ENCODE assay signal across 16 cellular contexts in genomic region chr18:76449110-76449453, GRCh38. TPM values are rescaled to one million over a fixed set of nuclear protein-coding genes. Genes with fewer than 3 reads are reported as not detected.
A peak's percentile ranks its signal among the peaks of the same experiment; 100 is the strongest.
DNase-seq lines count a peak whose midpoint lies in the region; ATAC-seq and TF ChIP-seq lines count a peak whose summit lies in the region.
"Had no signal": no experiment of that assay in that cellular context is flagged by ENCODE, and none has a peak within 500 bp of the region (broad histone marks: within the 10 kb centered on the region; RNA-seq: fewer than 3 reads in every experiment).

No MANE protein-coding gene starts in this region.

- peak in 1 of 2 donors; percentile 7 for ATAC-seq in natural killer cell treated with Interleukin-12 subunit alpha and Interleukin-12 subunit beta and Interleukin-15 and Interleukin-18, amount 100 ng/mL, for 72 hours

- H3K27me3 ChIP-seq in colonic mucosa (no peaks in the 10 kb centered on the region), tibial nerve (no peaks in the 10 kb centered on the region)
- H3K27me3 ChIP-seq: dorsolateral prefrontal cortex had no signal

- no peaks in the 10 kb centered on the region for H3K9me3 Mint-ChIP-seq in natural killer cell treated with Interleukin-12 subunit alpha and Interleukin-12 subunit beta and Interleukin-15 and Interleukin-18, amount 100 ng/mL, for 72 hours
- H3K9me3 Mint-ChIP-seq: CD4-positive, alpha-beta memory T cell; IgD-negative memory B cell had no signal

- peak overlapping the region; percentile 50 to 97 for H3K27ac Mint-ChIP-seq in natural killer cell treated with Interleukin-12 subunit alpha and Interleukin-12 subunit beta and Interleukin-15 and Interleukin-18, amount 100 ng/mL, for 72 hours
- H3K27ac Mint-ChIP-seq: IgD-negative memory B cell had no signal

- TF ChIP-seq CTCF in colonic mucosa (IDR thresholded peaks at IDR 0.05) (no peak), tibial nerve (IDR thresholded peaks at IDR 0.05) (no peak)

- intact Hi-C loops in colonic mucosa (cut with DNase I): no loop called here

- no peak overlapping the region for H3K4me3 ChIP-seq in colonic mucosa
- no peak overlapping the region for H3K4me3 ChIP-seq in tibial nerve
- H3K4me3 ChIP-seq: dorsolateral prefrontal cortex, prostate gland had no signal

- H3K27me3 Mint-ChIP-seq in natural killer cell treated with Interleukin-12 subunit alpha and Interleukin-12 subunit beta and Interleukin-15 and Interleukin-18, amount 100 ng/mL, for 72 hours: no peaks in the 10 kb centered on the region

- H3K4me3 Mint-ChIP-seq in natural killer cell treated with Interleukin-12 subunit alpha and Interleukin-12 subunit beta and Interleukin-15 and Interleukin-18, amount 100 ng/mL, for 72 hours: peak overlapping the region; percentile 13

- H3K36me3 ChIP-seq in colonic mucosa (no peaks in the 10 kb centered on the region), tibial nerve (no peaks in the 10 kb centered on the region)
- H3K36me3 ChIP-seq: prostate gland had no signal

- TF ChIP-seq POLR2A in tibial nerve (IDR thresholded peaks at IDR 0.05): no peak

- peaks cover 36 to 56% of the 10 kb centered on the region in 2 donors for H3K4me1 Mint-ChIP-seq in natural killer cell treated with Interleukin-12 subunit alpha and Interleukin-12 subunit beta and Interleukin-15 and Interleukin-18, amount 100 ng/mL, for 72 hours (ENCODE audit: low read depth in 2 of 2)

- DNase-seq in activated CD8-positive, alpha-beta memory T cell treated with anti-CD3 and anti-CD28 coated beads for 24 hours: peak; percentile 49
- no peak for DNase-seq in activated CD8-positive, alpha-beta memory T cell treated with anti-CD3 and anti-CD28 coated beads, Interleukin-2, amount 50 U/mL, for 4 hours
- DNase-seq in colonic mucosa (no peak), tibial nerve (ENCODE audit: low spot score in 2 of 2) (no peak), HuH-7 (ENCODE audit: low spot score) (no peak), Kasumi-1 (lab: John Stamatoyannopoulos, UW) (no peak), T-helper 2 cell (no peak)
- no peak for DNase-seq in natural killer cell treated with Interleukin-12 subunit alpha and Interleukin-12 subunit beta and Interleukin-15 and Interleukin-18, amount 100 ng/mL, for 72 hours (ENCODE audit: low spot score)
- DNase-seq: 8988T; CD4-positive, alpha-beta memory T cell; dorsolateral prefrontal cortex; midbrain; NCI-H1092 treated with DMSO at 0.1 percent for 48 hours; NCI-H226 had no signal

- H3K9me3 ChIP-seq in colonic mucosa: no peaks in the 10 kb centered on the region
- no peaks in the 10 kb centered on the region for H3K9me3 ChIP-seq in tibial nerve
- H3K9me3 ChIP-seq: prostate gland had no signal

- H3K36me3 Mint-ChIP-seq in natural killer cell treated with Interleukin-12 subunit alpha and Interleukin-12 subunit beta and Interleukin-15 and Interleukin-18, amount 100 ng/mL, for 72 hours: no peaks in the 10 kb centered on the region
- H3K36me3 Mint-ChIP-seq: CD4-positive, alpha-beta memory T cell; IgD-negative memory B cell had no signal

- H3K27ac ChIP-seq in colonic mucosa (peak overlapping the region; percentile 9), tibial nerve (peak overlapping the region; percentile 34 to 97 (median 90))

- no peak overlapping the region for H3K9ac ChIP-seq in colonic mucosa (ENCODE audit: low read depth in 2 of 2, low read length in 2 of 2)

- H3K4me1 ChIP-seq in colonic mucosa (peaks cover 9% of the 10 kb centered on the region), tibial nerve (peaks cover 0 to 90% (median 69%) of the 10 kb centered on the region in 4 donors)

- 80 to 84% methylated on average over 4 to 5 of the region's 5 CpGs for WGBS in tibial nerve, 2 donors

- TF ChIP-seq EP300 in tibial nerve (IDR thresholded peaks at IDR 0.05): no peak

RNA-seq across cellular contexts. Expression of gene ZNF516, which starts 46.0 kb away (rescaled TPM):
- total RNA-seq in colonic mucosa: 10 to 100 TPM; 15.2 to 21.3 TPM
- total RNA-seq in natural killer cell treated with Interleukin-12 subunit alpha and Interleukin-12 subunit beta and Interleukin-15 and Interleukin-18, amount 100 ng/mL, for 72 hours: 10 to 100 TPM; 10.8 to 21.1 TPM
- total RNA-seq in tibial nerve: 10 to 100 TPM; 31.4 to 63.0 (median 45.5) TPM
